Comparison of ENCODE assay signal across 30 cellular contexts in the genomic region with DNA sequence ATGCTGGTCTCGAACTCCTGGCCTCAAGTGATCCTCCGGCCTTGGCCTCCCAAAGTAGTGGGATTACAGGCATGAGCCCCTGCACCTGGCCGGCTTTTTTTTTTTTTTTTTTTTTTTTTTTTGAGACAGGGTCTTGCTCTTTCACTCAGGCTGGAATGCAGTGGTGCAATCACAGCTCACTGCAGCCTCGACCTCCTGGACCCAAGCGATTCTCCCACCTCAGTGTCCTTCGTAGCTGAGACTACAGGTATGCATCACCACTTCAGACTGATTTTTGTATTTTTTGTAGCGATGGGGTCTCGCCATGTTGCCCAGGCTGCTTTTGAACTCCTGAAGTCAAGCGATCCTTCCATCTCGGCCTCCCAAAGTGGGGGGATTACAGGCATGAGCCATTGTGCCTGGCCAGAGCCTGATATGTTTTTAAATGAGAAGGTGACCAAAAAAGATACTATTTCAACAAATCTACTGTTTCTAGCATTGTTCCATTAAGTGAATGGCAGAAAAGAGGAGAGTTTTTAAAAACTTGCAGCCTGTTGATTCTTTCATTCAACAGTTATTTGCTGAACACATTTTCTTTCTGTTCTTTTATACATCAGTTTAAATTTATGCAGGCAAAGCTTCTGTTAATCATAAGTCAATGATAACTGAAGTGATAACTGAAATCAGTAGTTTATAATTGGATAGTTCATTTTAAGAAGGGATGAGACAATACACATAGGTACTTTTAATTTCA.
"Had no signal": no experiment of that assay in that cellular context is flagged by ENCODE, and none has a peak within 500 bp of the region (broad histone marks: within the 10 kb centered on the region; RNA-seq: fewer than 3 reads in every experiment).

No MANE protein-coding gene starts in this region.

- ATAC-seq: naive thymus-derived CD8-positive, alpha-beta T cell; natural killer cell treated with Interleukin-12 subunit alpha and Interleukin-12 subunit beta and Interleukin-15 and Interleukin-18, amount 100 ng/mL, for 72 hours; pancreas; right cardiac atrium; sciatic nerve; stimulated activated memory B cell treated with anti-CD40 and anti-IgM and Interleukin-4, amounts not matched to agents 10 μg/mL and 1 μg/mL and 100 μg/mL, for 72 hours; stimulated activated naive CD8-positive, alpha-beta T cell treated with anti-CD3 and anti-CD28 coated beads, Interleukin-15, amount 100 ng/mL, for 72 hours; stimulated activated naive CD8-positive, alpha-beta T cell treated with anti-CD3 and anti-CD28 coated beads, Interleukin-15, Interleukin-2, amounts not matched to agents 100 U/mL and 50 U/mL, for 24 hours; upper lobe of right lung had no signal

- H3K4me3 Mint-ChIP-seq: naive thymus-derived CD8-positive, alpha-beta T cell; natural killer cell treated with Interleukin-12 subunit alpha and Interleukin-12 subunit beta and Interleukin-15 and Interleukin-18, amount 100 ng/mL, for 72 hours; stimulated activated memory B cell treated with anti-CD40 and anti-IgM and Interleukin-4, amounts not matched to agents 10 μg/mL and 1 μg/mL and 100 μg/mL, for 72 hours; stimulated activated naive CD8-positive, alpha-beta T cell treated with anti-CD3 and anti-CD28 coated beads, Interleukin-15, amount 100 ng/mL, for 72 hours had no signal

- H3K27me3 ChIP-seq: pancreas, spleen, suprapubic skin, testis, tibial artery, transverse colon, upper lobe of right lung, uterus had no signal

- H3K4me3 ChIP-seq: pancreas, prostate gland, skin epidermis, smooth muscle cell, spleen, suprapubic skin, testis, tibial artery, transverse colon, upper lobe of right lung, uterus had no signal

- DNase-seq: naive B cell; naive thymus-derived CD8-positive, alpha-beta T cell; nucleus accumbens; pancreas; retina; right cardiac atrium; spleen; stimulated activated CD4-positive, alpha-beta T cell treated with anti-CD3 and anti-CD28 coated beads, Interleukin-12 subunit alpha, Interleukin-12 subunit beta, amount 100 ng/mL, for 4 hours; stimulated activated CD4-positive, alpha-beta T cell treated with anti-CD3 and anti-CD28 coated beads, Interleukin-1b, Interleukin-23, amount 100 ng/mL, for 48 hours; stimulated activated CD4-positive, alpha-beta T cell treated with anti-CD3 and anti-CD28 coated beads, Interleukin-4, amount 100 ng/mL, for 1 hour; stimulated activated CD4-positive, alpha-beta T cell treated with anti-CD3 and anti-CD28 coated beads, Interleukin-4, amount 100 ng/mL, for 4 hours; stimulated activated CD8-positive, alpha-beta memory T cell treated with anti-CD3 and anti-CD28 coated beads, Interleukin-4, amount 100 ng/mL, for 48 hours; stimulated activated naive CD4-positive, alpha-beta T cell; stimulated activated naive CD8-positive, alpha-beta T cell treated with anti-CD3 and anti-CD28 coated beads, Interleukin-15, amount 100 ng/mL, for 72 hours; stimulated activated naive CD8-positive, alpha-beta T cell treated with anti-CD3 and anti-CD28 coated beads, Interleukin-15, Interleukin-2, amounts not matched to agents 100 U/mL and 50 U/mL, for 24 hours; substantia nigra; testis; tibial artery; transverse colon; upper lobe of right lung; uterus had no signal

- H3K27ac ChIP-seq: neutrophil, pancreas, prostate gland, skin epidermis, spleen, suprapubic skin, testis, tibial artery, transverse colon, upper lobe of right lung, uterus had no signal

- H3K27ac Mint-ChIP-seq: naive B cell; natural killer cell treated with Interleukin-12 subunit alpha and Interleukin-12 subunit beta and Interleukin-15 and Interleukin-18, amount 100 ng/mL, for 72 hours; stimulated activated memory B cell treated with anti-CD40 and anti-IgM and Interleukin-4, amounts not matched to agents 10 μg/mL and 1 μg/mL and 100 μg/mL, for 72 hours; stimulated activated naive CD8-positive, alpha-beta T cell treated with anti-CD3 and anti-CD28 coated beads, Interleukin-15, amount 100 ng/mL, for 72 hours; type B pancreatic cell had no signal

- H3K27me3 Mint-ChIP-seq: stimulated activated memory B cell treated with anti-CD40 and anti-IgM and Interleukin-4, amounts not matched to agents 10 μg/mL and 1 μg/mL and 100 μg/mL, for 72 hours; stimulated activated naive CD8-positive, alpha-beta T cell treated with anti-CD3 and anti-CD28 coated beads, Interleukin-15, amount 100 ng/mL, for 72 hours had no signal

- H3K9me3 Mint-ChIP-seq: naive B cell; naive thymus-derived CD8-positive, alpha-beta T cell; natural killer cell treated with Interleukin-12 subunit alpha and Interleukin-12 subunit beta and Interleukin-15 and Interleukin-18, amount 100 ng/mL, for 72 hours; stimulated activated memory B cell treated with anti-CD40 and anti-IgM and Interleukin-4, amounts not matched to agents 10 μg/mL and 1 μg/mL and 100 μg/mL, for 72 hours; stimulated activated naive CD8-positive, alpha-beta T cell treated with anti-CD3 and anti-CD28 coated beads, Interleukin-15, amount 100 ng/mL, for 72 hours; type B pancreatic cell had no signal

- H3K9me3 ChIP-seq: neutrophil, pancreas, prostate gland, spleen, suprapubic skin, testis, tibial artery, transverse colon, upper lobe of right lung, uterus had no signal

- H3K36me3 ChIP-seq: pancreas, uterus had no signal
